1 cellular context compared by ENCODE assay signal in genomic region chr9:106130374-106130773, GRCh38.
TF ChIP-seq lines count a peak whose summit lies in the region.

No MANE protein-coding gene starts in this region.

TF ChIP-seq in GM12878, 131 proteins besides CTCF, POLR2A, EP300 and RAD21 (continued from another document):
- TF ChIP-seq BCLAF1 (IDR thresholded peaks at IDR 0.05): no peak
